In genomic region chr10:93333278-93333978, GRCh38 we compare ENCODE assay signal across 17 cellular contexts.
DNase-seq lines count a peak whose midpoint lies in the region; ATAC-seq and TF ChIP-seq lines count a peak whose summit lies in the region.
"Had no signal": no experiment of that assay in that cellular context is flagged by ENCODE, and none has a peak within 500 bp of the region (broad histone marks: within the 10 kb centered on the region; RNA-seq: fewer than 3 reads in every experiment).

No MANE protein-coding gene starts in this region.

- no peak overlapping the region for H3K4me3 ChIP-seq in SJSA1
- no peak overlapping the region for H3K4me3 ChIP-seq in fibroblast of the aortic adventitia (ENCODE audit: low read depth, low read length)
- H3K4me3 ChIP-seq: heart left ventricle had no signal

- no peaks in the 10 kb centered on the region for H3K27me3 ChIP-seq in SJSA1 (replicated peaks)
- H3K27me3 ChIP-seq: heart left ventricle had no signal

- no peaks in the 10 kb centered on the region for H3K36me3 Mint-ChIP-seq in activated CD8-positive, alpha-beta T cell treated with anti-CD3 and anti-CD28 coated beads for 36 hours (ENCODE audit: low read depth)
- H3K36me3 Mint-ChIP-seq in activated T-cell treated with anti-CD3 and anti-CD28 coated beads, Interleukin-2, amount 50 U/mL, for 4 hours (ENCODE audit: insufficient read depth), result no peaks in the 10 kb centered on the region
- H3K36me3 Mint-ChIP-seq: CD4-positive, alpha-beta memory T cell had no signal

- H3K4me3 Mint-ChIP-seq in activated CD8-positive, alpha-beta T cell treated with anti-CD3 and anti-CD28 coated beads for 36 hours, result no peak overlapping the region
- no peak overlapping the region for H3K4me3 Mint-ChIP-seq in activated T-cell treated with anti-CD3 and anti-CD28 coated beads, Interleukin-2, amount 50 U/mL, for 4 hours
- H3K4me3 Mint-ChIP-seq: CD4-positive, alpha-beta memory T cell had no signal

- peak; percentile 27 for DNase-seq in D341Med (ENCODE audit: low spot score)
- peak; percentile 89 for DNase-seq in NCI-H146 (lab: John Stamatoyannopoulos, UW)
- DNase-seq in SJSA1 (ENCODE audit: low read depth in 1 of 2, low spot score in 2 of 2), result peak; percentile 85
- DNase-seq in fibroblast of the aortic adventitia (ENCODE audit: low read depth), result peak; percentile 30
- no peak for DNase-seq in stimulated activated CD4-positive, alpha-beta T cell treated with anti-CD3 and anti-CD28 coated beads, Interleukin-2, amount 100 ng/mL, for 48 hours
- DNase-seq in activated CD8-positive, alpha-beta T cell treated with anti-CD3 and anti-CD28 coated beads for 36 hours, result no peak
- DNase-seq in amygdala (lab: John Stamatoyannopoulos, UW), result no peak
- DNase-seq in activated T-cell treated with anti-CD3 and anti-CD28 coated beads, Interleukin-2, amount 50 U/mL, for 4 hours, result no peak
- DNase-seq: activated CD4-positive, CD25-positive, alpha-beta regulatory T cell treated with anti-CD3 and anti-CD28 coated beads, Interleukin-2, amount 50 U/mL, for 72 hours; aorta; CD4-positive, alpha-beta memory T cell; cortex of kidney; heart left ventricle; kidney glomerular epithelial cell; NCI-H2029 treated with DMSO at 0.1 percent for 48 hours; NK-92 treated with Interleukin-12 subunit alpha and Interleukin-12 subunit beta, amount 100 ng/mL, for 24 hours; retina had no signal

- H3K9me3 Mint-ChIP-seq in activated CD8-positive, alpha-beta T cell treated with anti-CD3 and anti-CD28 coated beads for 36 hours, result no peaks in the 10 kb centered on the region
- H3K9me3 Mint-ChIP-seq in activated T-cell treated with anti-CD3 and anti-CD28 coated beads, Interleukin-2, amount 50 U/mL, for 4 hours, result no peaks in the 10 kb centered on the region
- H3K9me3 Mint-ChIP-seq: CD4-positive, alpha-beta memory T cell had no signal

- peaks cover 90% of the 10 kb centered on the region for H3K36me3 ChIP-seq in SJSA1

- H3K27ac Mint-ChIP-seq in activated CD8-positive, alpha-beta T cell treated with anti-CD3 and anti-CD28 coated beads for 36 hours, result no peak overlapping the region
- H3K27ac Mint-ChIP-seq: CD4-positive, alpha-beta memory T cell had no signal

- ATAC-seq in activated CD8-positive, alpha-beta T cell treated with anti-CD3 and anti-CD28 coated beads for 36 hours, result no peak
- no peak for ATAC-seq in activated T-cell treated with anti-CD3 and anti-CD28 coated beads, Interleukin-2, amount 50 U/mL, for 4 hours
- ATAC-seq: heart left ventricle had no signal

- H3K27me3 Mint-ChIP-seq in activated CD8-positive, alpha-beta T cell treated with anti-CD3 and anti-CD28 coated beads for 36 hours, result no peaks in the 10 kb centered on the region
- no peaks in the 10 kb centered on the region for H3K27me3 Mint-ChIP-seq in activated T-cell treated with anti-CD3 and anti-CD28 coated beads, Interleukin-2, amount 50 U/mL, for 4 hours (ENCODE audit: low read depth)

- H3K4me1 Mint-ChIP-seq in activated CD8-positive, alpha-beta T cell treated with anti-CD3 and anti-CD28 coated beads for 36 hours (ENCODE audit: low read depth), result no peaks in the 10 kb centered on the region
- H3K4me1 Mint-ChIP-seq in activated T-cell treated with anti-CD3 and anti-CD28 coated beads, Interleukin-2, amount 50 U/mL, for 4 hours (ENCODE audit: low read depth), result no peaks in the 10 kb centered on the region
- H3K4me1 Mint-ChIP-seq: CD4-positive, alpha-beta memory T cell had no signal

- POLR2A ChIA-PET in activated CD8-positive, alpha-beta T cell treated with anti-CD3 and anti-CD28 coated beads for 36 hours (lab: Charles Lee), result no interaction called here

- H3K4me1 ChIP-seq in SJSA1 (replicated peaks), result peaks cover 35% of the 10 kb centered on the region
- H3K4me1 ChIP-seq: heart left ventricle had no signal

- intact Hi-C loops in activated CD8-positive, alpha-beta T cell treated with anti-CD3 and anti-CD28 coated beads for 36 hours (cut with micrococcal nuclease), result no loop called here

- CTCF ChIA-PET in activated CD8-positive, alpha-beta T cell treated with anti-CD3 and anti-CD28 coated beads for 36 hours (lab: Charles Lee), result interaction anchor here (1.3 kb wide), 1 partner anchor 19 kb away, joined by 3 read pairs; no protein-coding TSS in a partner anchor

- no peaks in the 10 kb centered on the region for H3K9me3 ChIP-seq in SJSA1 (replicated peaks)
- H3K9me3 ChIP-seq: heart left ventricle had no signal

- TF ChIP-seq CTCF in fibroblast of the aortic adventitia (IDR thresholded peaks at IDR 0.05; ENCODE audit: insufficient read depth, low read length), result no peak
- no peak for TF ChIP-seq CTCF in activated CD8-positive, alpha-beta T cell treated with anti-CD3 and anti-CD28 coated beads for 36 hours (IDR thresholded peaks at IDR 0.05)

- H3K27ac ChIP-seq in SJSA1, result peak overlapping the region; percentile 92
- H3K27ac ChIP-seq: heart left ventricle had no signal

Comparison
In these comparisons a context has a peak if more than half of its experiments do, and no peak if none do; other contexts are left out.
1. DNase-seq: peak in D341Med (single experiment), NCI-H146 (single experiment), SJSA1 (2 of 2) and fibroblast of the aortic adventitia (single experiment); none in stimulated activated CD4-positive, alpha-beta T cell treated with anti-CD3 and anti-CD28 coated beads, Interleukin-2, amount 100 ng/mL, for 48 hours (0 of 2), activated CD8-positive, alpha-beta T cell treated with anti-CD3 and anti-CD28 coated beads for 36 hours (single experiment), amygdala (0 of 56) and activated T-cell treated with anti-CD3 and anti-CD28 coated beads, Interleukin-2, amount 50 U/mL, for 4 hours (single experiment).